In genomic region chr6:142764306-142764705, GRCh38 we compare ENCODE assay signal across 13 cellular contexts.
"Had no signal": no experiment of that assay in that cellular context is flagged by ENCODE, and none has a peak within 500 bp of the region (broad histone marks: within the 10 kb centered on the region; RNA-seq: fewer than 3 reads in every experiment).

No MANE protein-coding gene starts in this region.

- ATAC-seq: activated CD8-positive, alpha-beta memory T cell treated with anti-CD3 and anti-CD28 coated beads, Interleukin-2, amount 10 ng/mL, durations not matched to agents 7 days and 5 days; activated T-cell treated with anti-CD3 and anti-CD28 coated beads, Interleukin-2, amount 50 U/mL, for 4 hours; heart right ventricle had no signal

- H3K4me3 Mint-ChIP-seq: activated CD4-positive, alpha-beta T cell treated with anti-CD3 and anti-CD28 coated beads, Interleukin-2, amount 10 ng/mL, durations not matched to agents 7 days and 5 days; activated CD8-positive, alpha-beta memory T cell treated with anti-CD3 and anti-CD28 coated beads, Interleukin-2, amount 10 ng/mL, durations not matched to agents 7 days and 5 days; activated T-cell treated with anti-CD3 and anti-CD28 coated beads, Interleukin-2, amount 50 U/mL, for 4 hours had no signal

- H3K9me3 Mint-ChIP-seq: activated CD4-positive, alpha-beta T cell treated with anti-CD3 and anti-CD28 coated beads, Interleukin-2, amount 10 ng/mL, durations not matched to agents 7 days and 5 days; activated T-cell treated with anti-CD3 and anti-CD28 coated beads, Interleukin-2, amount 50 U/mL, for 4 hours had no signal

- DNase-seq: activated CD4-positive, alpha-beta T cell treated with anti-CD3 and anti-CD28 coated beads, Interleukin-2, amount 10 ng/mL, durations not matched to agents 7 days and 5 days; activated CD4-positive, CD25-positive, alpha-beta regulatory T cell; activated CD8-positive, alpha-beta memory T cell treated with anti-CD3 and anti-CD28 coated beads, Interleukin-2, amount 10 ng/mL, durations not matched to agents 7 days and 5 days; activated gamma-delta T cell treated with Interleukin-2 at 50 U/mL for 16 hours; activated T-cell treated with anti-CD3 and anti-CD28 coated beads, Interleukin-2, amount 50 U/mL, for 4 hours; effector CD8-positive, alpha-beta T cell; foreskin melanocyte; heart right ventricle; left ventricle myocardium inferior; mesendoderm; thyroid gland had no signal

- H3K27ac Mint-ChIP-seq: activated CD4-positive, alpha-beta T cell treated with anti-CD3 and anti-CD28 coated beads, Interleukin-2, amount 10 ng/mL, durations not matched to agents 7 days and 5 days; activated CD8-positive, alpha-beta memory T cell treated with anti-CD3 and anti-CD28 coated beads, Interleukin-2, amount 10 ng/mL, durations not matched to agents 7 days and 5 days had no signal

- H3K27me3 Mint-ChIP-seq: activated CD4-positive, alpha-beta T cell treated with anti-CD3 and anti-CD28 coated beads, Interleukin-2, amount 10 ng/mL, durations not matched to agents 7 days and 5 days; activated CD8-positive, alpha-beta memory T cell treated with anti-CD3 and anti-CD28 coated beads, Interleukin-2, amount 10 ng/mL, durations not matched to agents 7 days and 5 days had no signal

- H3K4me3 ChIP-seq: coronary artery, heart right ventricle, left ventricle myocardium inferior, skin epidermis, thyroid gland had no signal
